Comparison of ENCODE assay signal across 8 cellular contexts in the genomic region with DNA sequence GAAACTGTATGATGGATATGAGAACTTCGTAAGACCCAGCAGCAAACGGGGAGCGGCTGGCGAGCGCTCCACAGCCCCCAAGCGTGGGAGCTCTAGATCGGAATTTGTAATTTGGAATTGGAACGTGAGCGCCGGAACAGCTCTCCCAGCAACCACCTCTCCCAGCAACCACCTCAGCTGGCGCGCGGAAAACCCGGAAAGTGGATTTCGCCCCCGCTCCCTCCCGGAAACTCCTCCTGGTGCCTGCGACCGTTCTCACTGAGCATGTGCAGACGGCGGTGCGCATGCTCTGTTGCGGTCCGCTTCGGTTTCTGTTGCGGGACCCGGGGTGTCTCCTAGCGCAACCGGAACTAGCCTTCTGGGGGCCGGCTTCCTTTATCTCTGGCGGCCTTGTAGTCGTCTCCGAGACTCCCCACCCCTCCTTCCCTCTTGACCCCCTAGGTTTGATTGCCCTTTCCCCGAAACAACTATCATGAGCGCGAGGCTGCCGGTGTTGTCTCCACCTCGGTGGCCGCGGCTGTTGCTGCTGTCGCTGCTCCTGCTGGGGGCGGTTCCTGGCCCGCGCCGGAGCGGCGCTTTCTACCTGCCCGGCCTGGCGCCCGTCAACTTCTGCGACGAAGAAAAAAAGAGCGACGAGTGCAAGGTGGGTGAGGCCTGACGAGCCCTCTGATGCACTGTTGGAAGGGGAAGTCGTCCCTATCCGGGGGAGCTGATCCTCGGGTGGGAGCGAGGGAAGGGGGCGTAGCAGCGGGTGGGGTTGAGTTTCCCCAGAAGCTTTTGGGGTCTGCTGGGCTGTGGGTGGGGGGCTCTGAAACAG. TPM values are rescaled to one million over a fixed set of nuclear protein-coding genes. Genes with fewer than 3 reads are reported as not detected.
A peak's percentile ranks its signal among the peaks of the same experiment; 100 is the strongest.
DNase-seq lines count a peak whose midpoint lies in the region; ATAC-seq, FAIRE-seq and TF ChIP-seq lines count a peak whose summit lies in the region.

A gene with protein sequence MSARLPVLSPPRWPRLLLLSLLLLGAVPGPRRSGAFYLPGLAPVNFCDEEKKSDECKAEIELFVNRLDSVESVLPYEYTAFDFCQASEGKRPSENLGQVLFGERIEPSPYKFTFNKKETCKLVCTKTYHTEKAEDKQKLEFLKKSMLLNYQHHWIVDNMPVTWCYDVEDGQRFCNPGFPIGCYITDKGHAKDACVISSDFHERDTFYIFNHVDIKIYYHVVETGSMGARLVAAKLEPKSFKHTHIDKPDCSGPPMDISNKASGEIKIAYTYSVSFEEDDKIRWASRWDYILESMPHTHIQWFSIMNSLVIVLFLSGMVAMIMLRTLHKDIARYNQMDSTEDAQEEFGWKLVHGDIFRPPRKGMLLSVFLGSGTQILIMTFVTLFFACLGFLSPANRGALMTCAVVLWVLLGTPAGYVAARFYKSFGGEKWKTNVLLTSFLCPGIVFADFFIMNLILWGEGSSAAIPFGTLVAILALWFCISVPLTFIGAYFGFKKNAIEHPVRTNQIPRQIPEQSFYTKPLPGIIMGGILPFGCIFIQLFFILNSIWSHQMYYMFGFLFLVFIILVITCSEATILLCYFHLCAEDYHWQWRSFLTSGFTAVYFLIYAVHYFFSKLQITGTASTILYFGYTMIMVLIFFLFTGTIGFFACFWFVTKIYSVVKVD (plus strand): TSS at position 338 of the 817 bp plus-strand sequence. CDS start 135 bp downstream, at position 473.

- peak; percentile 47 for ATAC-seq in GM19372 (IDR thresholded peaks at IDR 0.05; ENCODE audit: low read depth, unreplicated experiment)
- ATAC-seq in HG03558 (IDR thresholded peaks at IDR 0.05; ENCODE audit: extremely low read depth, unreplicated experiment) = peak; percentile 25
- peak; percentile 61 for ATAC-seq in HepG2

- peak within 1 kb of the TSS; percentile 72 to 89 (median 84) for H3K4me3 ChIP-seq in HepG2 (replicated peaks in 1 of 3; ENCODE audit: insufficient read depth in 1 of 3, low read depth in 2 of 3, low read length in 3 of 3)

- CTCF ChIA-PET in HepG2 (lab: Yijun Ruan, JAX; ENCODE audit: low intra/inter-chr PET ratio, low total read pairs) = no interaction called here

- H4K20me1 ChIP-seq in HepG2 (ENCODE audit: insufficient read depth, low read length) = peaks cover 7% of the 10 kb centered on the region; the same call in 1 of the 2 replicates

- intact Hi-C loops in HepG2 (cut with micrococcal nuclease; ENCODE audit: unreplicated experiment) = no loop called here

- peak; percentile 59 to 61 for TF ChIP-seq POLR2A in HepG2 (IDR thresholded peaks at IDR 0.05; ENCODE audit: insufficient read depth in 1 of 2, low read depth in 2 of 2, low read length in 2 of 2)

- POLR2A ChIA-PET in HepG2 (lab: Yijun Ruan, JAX) = interaction anchor here (0.7 to 1.6 kb wide), 2 partner anchors 105 to 154 kb away, joined by 3 to 5 read pairs; partner anchors contain the start of gene CLYBL

- no peaks in the 10 kb centered on the region for H3K9me3 ChIP-seq in HepG2 (ENCODE audit: low read length)

- under 1% methylated on average over 41 of the region's 61 CpGs for WGBS in HepG2 (ENCODE audit: low lambda C conversion rate)

- peak within 1 kb of the TSS; percentile 88 for H3K27ac ChIP-seq in HepG2 (ENCODE audit: extremely low read length, insufficient read depth, low read length)

- in situ Hi-C loops in HepG2 (cut with HindIII; ENCODE audit: extremely low pct_ligation_motif_present, low pct_unique_long_range_greater_than_20kb) = loop anchor here (5.0 kb wide), 1 partner anchor 59 kb away; no protein-coding TSS in a partner anchor

- 0 out of 4 replicates have a peak, but pooled peaks of 1 of the 2 experiments have one; percentile 40 for TF ChIP-seq EP300 in HepG2 (IDR thresholded peaks at IDR 0.05; ENCODE audit: low read depth in 2 of 2, low read length in 2 of 2)
- TF ChIP-seq EP300 in HepG2 (CRISPR knock-in tag; IDR thresholded peaks at IDR 0.05; ENCODE audit: borderline replicate concordance) = no peak

- H3K27me3 ChIP-seq in HepG2 (ENCODE audit: control insufficient read depth in 1 of 2, insufficient read depth in 2 of 2, low read length in 2 of 2) = no peaks in the 10 kb centered on the region; a peak in 1 of 5 replicates

- H3K4me2 ChIP-seq in HepG2 (ENCODE audit: low read depth, low read length) = peak within 1 kb of the TSS; percentile 86

- TF ChIP-seq CTCF in HepG2 (CRISPR knock-in tag; IDR thresholded peaks at IDR 0.05) = 0 out of 2 replicates have a peak, but pooled peaks have one; percentile 7

- H3K79me2 ChIP-seq in HepG2 (ENCODE audit: insufficient read depth, low read length) = peaks cover 52% of the 10 kb centered on the region

- H3K4me1 ChIP-seq in HepG2 (ENCODE audit: insufficient read depth, low read length) = peaks cover 69% of the 10 kb centered on the region

- DNase-seq in C1 segment of cervical spinal cord (lab: John Stamatoyannopoulos, UW) (peak; percentile 77 to 97 (median 94)), NCI-H774 (lab: John Stamatoyannopoulos, UW) (peak; percentile 94), dermis blood vessel endothelial cell (peak; percentile 99), HepG2 (ENCODE audit: low spot score) (peak; percentile 92)
- DNase-seq in activated CD4-positive, alpha-beta T cell treated with anti-CD3 and anti-CD28 coated beads, Interleukin-2, amount 50 U/mL, for 4 hours = peak; percentile 94
- DNase-seq in stimulated activated CD4-positive, alpha-beta T cell treated with anti-CD3 and anti-CD28 coated beads, Interleukin-4, amount 100 ng/mL, for 1 hour = peak; percentile 96

- no peak for FAIRE-seq in HepG2 (lab: Jason Lieb, UNC)

- peak within 1 kb of the TSS; percentile 22 for H2AFZ ChIP-seq in HepG2 (ENCODE audit: low read length)

- BruUV-seq in HepG2 (replicated peaks; lab: Mats Ljungman, UMichigan) = no TSS peak

- peak within 1 kb of the TSS; percentile 89 for H3K9ac ChIP-seq in HepG2 (ENCODE audit: insufficient read depth, low read depth, low read length)

- no peaks in the 10 kb centered on the region for H3K36me3 ChIP-seq in HepG2 (replicated peaks in 1 of 2; ENCODE audit: control insufficient read depth in 1 of 2, insufficient read depth in 2 of 2, low read length in 2 of 2)

- TF ChIP-seq RAD21 in HepG2 (CRISPR knock-in tag; IDR thresholded peaks at IDR 0.05) = peak; percentile 19; the same call in 1 of the 2 replicates

TF ChIP-seq in HepG2, 621 proteins besides CTCF, POLR2A, EP300 and RAD21 (continues in another document):
- TF ChIP-seq THAP11 (CRISPR knock-in tag; IDR thresholded peaks at IDR 0.05) (peak; percentile 93), ELF4 (CRISPR knock-in tag; IDR thresholded peaks at IDR 0.05; ENCODE audit: borderline replicate concordance) (peak; percentile 82; the same call in 1 of the 2 replicates), KMT2B (CRISPR knock-in tag; IDR thresholded peaks at IDR 0.05) (peak; percentile 91), GZF1 (CRISPR knock-in tag; IDR thresholded peaks at IDR 0.05) (peak; percentile 79; the same call in 1 of the 2 replicates), ZNF546 (CRISPR knock-in tag; conservative IDR thresholded peaks at IDR 0.05) (peak; percentile 84; the same call in 1 of the 2 replicates), ZFP90 (CRISPR knock-in tag; IDR thresholded peaks at IDR 0.05; ENCODE audit: borderline replicate concordance) (no peak; the same call in 1 of the 2 replicates), FOSL2 (CRISPR knock-in tag; IDR thresholded peaks at IDR 0.05) (peak; percentile 44), MIXL1 (CRISPR knock-in tag; IDR thresholded peaks at IDR 0.05) (peak; percentile 55; the same call in 1 of the 2 replicates), CREB3 (CRISPR knock-in tag; IDR thresholded peaks at IDR 0.05) (0 out of 2 replicates have a peak, but pooled peaks have one; percentile 47), REXO4 (CRISPR knock-in tag; IDR thresholded peaks at IDR 0.05; ENCODE audit: borderline replicate concordance) (no peak), ZFY (CRISPR knock-in tag; IDR thresholded peaks at IDR 0.05) (peak; percentile 83)
- TF ChIP-seq, protein P1, sequence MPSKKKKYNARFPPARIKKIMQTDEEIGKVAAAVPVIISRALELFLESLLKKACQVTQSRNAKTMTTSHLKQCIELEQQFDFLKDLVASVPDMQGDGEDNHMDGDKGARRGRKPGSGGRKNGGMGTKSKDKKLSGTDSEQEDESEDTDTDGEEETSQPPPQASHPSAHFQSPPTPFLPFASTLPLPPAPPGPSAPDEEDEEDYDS (CRISPR knock-in tag; IDR thresholded peaks at IDR 0.05) = peak; percentile 53

RNA-seq across cellular contexts. Expression of the gene that starts here (rescaled TPM):
- total RNA-seq in dermis blood vessel endothelial cell (153 and 165 TPM in 2 replicates), HepG2 (2016; rRNA removed; fragmentation: Illumina TruSeq; extraction: Trizol) (74.2 and 123 TPM in 2 replicates)
- 7.8 and 10.3 TPM in 2 replicates for total RNA-seq in HepG2 (2016; cell fraction: cytosol; rRNA removed; fragmentation: Illumina TruSeq; extraction: Trizol; ENCODE audit: low read depth)
- total RNA-seq in HepG2 (2016; cell fraction: insoluble cytoplasmic fraction; rRNA removed; fragmentation: Illumina TruSeq; extraction: Trizol) = 66.7 and 127 TPM in 2 replicates
- total RNA-seq in HepG2 (2016; cell fraction: membrane; rRNA removed; fragmentation: Illumina TruSeq; extraction: Trizol) = 20.6 and 26.5 TPM in 2 replicates
- total RNA-seq in HepG2 (2016; cell fraction: nucleus; rRNA removed; fragmentation: Illumina TruSeq; extraction: Trizol) = 119 and 147 TPM in 2 replicates
- 80.5 and 94.1 TPM in 2 replicates for polyA plus RNA-seq in HepG2 (2011; rRNA removed)
- 48.2 and 89.3 TPM in 2 replicates for polyA plus RNA-seq in HepG2 (2011; cell fraction: cytosol; rRNA removed)
- polyA plus RNA-seq in HepG2 (2011; cell fraction: nucleus; rRNA removed) = 21.5 and 29.4 TPM in 2 replicates
- 98.2 and 106 TPM in 2 replicates for polyA plus RNA-seq in HepG2 (2012)
- 5.2 and 6.0 TPM in 2 replicates for polyA plus RNA-seq in HepG2 (2016; cell fraction: cytosol; fragmentation: Illumina TruSeq; extraction: Trizol; ENCODE audit: low read depth)
- 56.6 and 59.1 TPM in 2 replicates for polyA plus RNA-seq in HepG2 (2016; cell fraction: insoluble cytoplasmic fraction; fragmentation: Illumina TruSeq; extraction: Trizol; ENCODE audit: low read depth)
- 12.1 and 14.1 TPM in 2 replicates for polyA plus RNA-seq in HepG2 (2016; cell fraction: membrane; fragmentation: Illumina TruSeq; extraction: Trizol; ENCODE audit: low read depth)
- 114 and 122 TPM in 2 replicates for polyA plus RNA-seq in HepG2 (2016; cell fraction: nucleus; fragmentation: Illumina TruSeq; extraction: Trizol; ENCODE audit: insufficient read depth, low read depth)
- polyA minus RNA-seq in HepG2 (2011; rRNA and poly(A)+ RNA removed; ENCODE audit: low replicate concordance) = 60.8 and 81.5 TPM in 2 replicates
- 134 and 137 TPM in 2 replicates for polyA minus RNA-seq in HepG2 (2011; cell fraction: cytosol; rRNA and poly(A)+ RNA removed)
- polyA minus RNA-seq in HepG2 (2011; cell fraction: nucleus; rRNA and poly(A)+ RNA removed) = 65.5 and 71.9 TPM in 2 replicates

Comparison
In these comparisons a context has a peak if more than half of its experiments do, and no peak if none do; other contexts are left out.
1. Peak in every context shown above with its lines: DNase-seq, ATAC-seq, H3K4me3 ChIP-seq and H3K27ac ChIP-seq.